Comparison of ENCODE assay signal across 3 cellular contexts in genomic region chr12:132717531-132718387, GRCh38.
TF ChIP-seq lines count a peak whose summit lies in the region.

No MANE protein-coding gene starts in this region.

TF ChIP-seq in A549, 52 proteins besides CTCF, POLR2A, EP300 and RAD21:
- TF ChIP-seq REST (IDR thresholded peaks at IDR 0.05), result no peak
- no peak for TF ChIP-seq ESRRA (IDR thresholded peaks at IDR 0.05; ENCODE audit: borderline replicate concordance, low read length)
- no peak for TF ChIP-seq GATA3 (IDR thresholded peaks at IDR 0.05; ENCODE audit: borderline replicate concordance)
- no peak for TF ChIP-seq FOSB (CRISPR knock-in tag; IDR thresholded peaks at IDR 0.05)
- TF ChIP-seq RNF2 (IDR thresholded peaks at IDR 0.05; ENCODE audit: borderline replicate concordance, low read depth), result no peak
- TF ChIP-seq KDM5A (IDR thresholded peaks at IDR 0.05), result no peak
- TF ChIP-seq BCL3 (IDR thresholded peaks at IDR 0.05), result no peak
- no peak for TF ChIP-seq RFX5 (IDR thresholded peaks at IDR 0.05)
- no peak for TF ChIP-seq CHD4 (IDR thresholded peaks at IDR 0.05; ENCODE audit: borderline replicate concordance)
- no peak for TF ChIP-seq ZFP36 (IDR thresholded peaks at IDR 0.05; ENCODE audit: borderline replicate concordance, partially characterized antibody)
- TF ChIP-seq HDAC2 (IDR thresholded peaks at IDR 0.05), result no peak
- no peak for TF ChIP-seq BHLHE40 (IDR thresholded peaks at IDR 0.05; ENCODE audit: low read depth, low read length)
- no peak for TF ChIP-seq KDM1A (IDR thresholded peaks at IDR 0.05; ENCODE audit: low read depth)
- TF ChIP-seq JUN (IDR thresholded peaks at IDR 0.05), result no peak
- no peak for TF ChIP-seq E2F6 (IDR thresholded peaks at IDR 0.05; ENCODE audit: borderline replicate concordance, low read depth)
- TF ChIP-seq FOSL2 (IDR thresholded peaks at IDR 0.05), result no peak
- TF ChIP-seq FOSL2 (CRISPR knock-in tag; IDR thresholded peaks at IDR 0.05), result no peak
- TF ChIP-seq HES2 (IDR thresholded peaks at IDR 0.05), result no peak
- no peak for TF ChIP-seq CHD2 (IDR thresholded peaks at IDR 0.05; ENCODE audit: low read length, partially characterized antibody)
- no peak for TF ChIP-seq ZNF302 (CRISPR knock-in tag; IDR thresholded peaks at IDR 0.05)
- no peak for TF ChIP-seq SREBF2 (IDR thresholded peaks at IDR 0.05)

TF ChIP-seq in GM23338, 12 proteins besides CTCF, POLR2A, EP300 and RAD21 (continued from another document):
- TF ChIP-seq REST (IDR thresholded peaks at IDR 0.05; ENCODE audit: unreplicated experiment) (no peak), STAT1 (IDR thresholded peaks at IDR 0.05; ENCODE audit: unreplicated experiment) (no peak), JUNB (IDR thresholded peaks at IDR 0.05; ENCODE audit: unreplicated experiment) (no peak), ETS1 (IDR thresholded peaks at IDR 0.05) (no peak), NANOG (IDR thresholded peaks at IDR 0.05; ENCODE audit: borderline replicate concordance) (no peak), ZNF114 (CRISPR knock-in tag; IDR thresholded peaks at IDR 0.05) (no peak)

TF ChIP-seq in SK-N-SH treated with all-trans-retinoic acid at 6 μM for 48 hours, 23 proteins besides CTCF, POLR2A, EP300 and RAD21 (continued from another document):
- no peak for TF ChIP-seq PATZ1 (CRISPR knock-in tag; IDR thresholded peaks at IDR 0.05; ENCODE audit: borderline replicate concordance)
- no peak for TF ChIP-seq ZFP30 (CRISPR knock-in tag; IDR thresholded peaks at IDR 0.05)
- TF ChIP-seq ZC3H10 (CRISPR knock-in tag; IDR thresholded peaks at IDR 0.05), result no peak
- TF ChIP-seq RARB (CRISPR knock-in tag; IDR thresholded peaks at IDR 0.05), result no peak
- no peak for TF ChIP-seq TOX (CRISPR knock-in tag; IDR thresholded peaks at IDR 0.05; ENCODE audit: borderline replicate concordance)
